Comparison of ENCODE assay signal across 19 cellular contexts in genomic region chr2:211931314-211931713, GRCh38.
DNase-seq lines count a peak whose midpoint lies in the region; ATAC-seq and TF ChIP-seq lines count a peak whose summit lies in the region.
"Had no signal": no experiment of that assay in that cellular context is flagged by ENCODE, and none has a peak within 500 bp of the region (broad histone marks: within the 10 kb centered on the region; RNA-seq: fewer than 3 reads in every experiment).

No MANE protein-coding gene starts in this region.

- DNase-seq in DND-41 (no peak), RWPE2 (ENCODE audit: low spot score) (no peak), uterus (no peak), NCI-H1436 treated with DMSO at 0.1 percent for 48 hours (lab: John Stamatoyannopoulos, UW) (no peak), COR-L47 (lab: John Stamatoyannopoulos, UW) (no peak), endodermal cell (no peak)
- DNase-seq: BE2C, H7, KG1, NCI-H1048, NCI-H1417 treated with DMSO at 0.1 percent for 48 hours, NCI-H187 treated with DMSO at 0.1 percent for 48 hours, NCI-H2107, NCI-H526 treated with DMSO at 0.1 percent for 48 hours had no signal

- H3K4me2 ChIP-seq in DND-41 (ENCODE audit: insufficient read depth, low read length) (no peak overlapping the region), KMS-11 (peak overlapping the region; percentile 99)
- H3K4me2 ChIP-seq: A549 had no signal

- peaks cover 4% of the 10 kb centered on the region for H3K4me1 Mint-ChIP-seq in endodermal cell

- H3K36me3 ChIP-seq in DND-41 (ENCODE audit: insufficient read depth, low read length), result no peaks in the 10 kb centered on the region
- H3K36me3 ChIP-seq in KMS-11 (ENCODE audit: insufficient read depth), result no peaks in the 10 kb centered on the region; the same call in 1 of the 2 replicates
- H3K36me3 ChIP-seq in RWPE2 (ENCODE audit: low read depth), result no peaks in the 10 kb centered on the region
- no peaks in the 10 kb centered on the region for H3K36me3 ChIP-seq in uterus
- no peaks in the 10 kb centered on the region for H3K36me3 ChIP-seq in endodermal cell (ENCODE audit: control insufficient read depth, insufficient read depth, low read length)
- H3K36me3 ChIP-seq: BE2C, SJSA1 had no signal

- WGBS in endodermal cell (ENCODE audit: insufficient coverage in 1 of 2, insufficient read length in 1 of 2), 2 experiments, result 92 to 96% methylated on average over 2 to 3 of the region's 3 CpGs

- no peaks in the 10 kb centered on the region for H3K9me3 Mint-ChIP-seq in endodermal cell

- H3K27me3 Mint-ChIP-seq in endodermal cell (ENCODE audit: insufficient read depth), result no peaks in the 10 kb centered on the region

- H3K4me3 ChIP-seq in DND-41 (ENCODE audit: low read depth in 1 of 2, low read length in 2 of 2) (no peak overlapping the region), KMS-11 (IDR thresholded peaks at IDR 0.05; ENCODE audit: insufficient read depth, low read depth, low read length) (no peak overlapping the region), RWPE2 (ENCODE audit: severe bottlenecking) (no peak overlapping the region), uterus (no peak overlapping the region), endodermal cell (ENCODE audit: low read length) (no peak overlapping the region)
- H3K4me3 ChIP-seq: A549, GM12878, SJSA1 had no signal

- H3K79me2 ChIP-seq in DND-41 (ENCODE audit: insufficient read depth, low read length) (no peaks in the 10 kb centered on the region), KMS-11 (ENCODE audit: insufficient read depth, low read depth) (no peaks in the 10 kb centered on the region)

- no peak for TF ChIP-seq POLR2A in uterus (IDR thresholded peaks at IDR 0.05)

- peaks cover 58% of the 10 kb centered on the region for H3K4me1 ChIP-seq in DND-41 (ENCODE audit: insufficient read depth, low read length)
- peaks cover 40% of the 10 kb centered on the region for H3K4me1 ChIP-seq in KMS-11 (ENCODE audit: low read depth, poor library complexity, severe bottlenecking)
- H3K4me1 ChIP-seq in RWPE2 (ENCODE audit: insufficient read depth, poor library complexity, severe bottlenecking), result no peaks in the 10 kb centered on the region
- no peaks in the 10 kb centered on the region for H3K4me1 ChIP-seq in uterus
- no peaks in the 10 kb centered on the region for H3K4me1 ChIP-seq in endodermal cell (ENCODE audit: control insufficient read depth, insufficient read depth, low read length)
- H3K4me1 ChIP-seq: A549, BE2C, SJSA1 had no signal

- intact Hi-C loops in uterus (cut with DNase I; ENCODE audit: low total_unique reads), result no loop called here

- H3K27ac Mint-ChIP-seq in endodermal cell, result no peak overlapping the region

- H3K9ac ChIP-seq in DND-41 (ENCODE audit: low read depth, low read length), result peak overlapping the region; percentile 37; the same call in 1 of the 2 replicates
- H3K9ac ChIP-seq in KMS-11, result no peak overlapping the region; the same call in 1 of the 2 replicates
- no peak overlapping the region for H3K9ac ChIP-seq in endodermal cell (ENCODE audit: extremely low read depth, low read length, poor library complexity, severe bottlenecking)

- no peak overlapping the region for H3K4me3 Mint-ChIP-seq in endodermal cell

- no peaks in the 10 kb centered on the region for H4K20me1 ChIP-seq in DND-41 (ENCODE audit: insufficient read depth, low read length)
- H4K20me1 ChIP-seq in KMS-11 (ENCODE audit: insufficient read depth), result no peaks in the 10 kb centered on the region

- H2AFZ ChIP-seq in DND-41 (ENCODE audit: low read depth, low read length) (no peak overlapping the region), KMS-11 (ENCODE audit: low read depth) (peak overlapping the region; percentile 63; the same call in 1 of the 2 replicates)

- ATAC-seq in DND-41 (ENCODE audit: insufficient read depth, low read depth) (no peak), RWPE2 (ENCODE audit: low read depth) (peak; percentile 45; the same call in 1 of the 3 replicates), esophagus mucosa (peak; percentile 42)
- ATAC-seq: A549, GM12878 had no signal

- no peak for TF ChIP-seq CTCF in DND-41 (IDR thresholded peaks at IDR 0.05; ENCODE audit: borderline replicate concordance, extremely low read depth, low read length, poor library complexity, severe bottlenecking)
- TF ChIP-seq CTCF in KMS-11 (conservative IDR thresholded peaks at IDR 0.05; ENCODE audit: low read depth, low read length), result no peak
- TF ChIP-seq CTCF in RWPE2 (IDR thresholded peaks at IDR 0.05; ENCODE audit: poor library complexity, severe bottlenecking), result no peak
- no peak for TF ChIP-seq CTCF in uterus (IDR thresholded peaks at IDR 0.05)
- TF ChIP-seq CTCF in endodermal cell (conservative IDR thresholded peaks at IDR 0.05), result no peak

- H3K27me3 ChIP-seq in DND-41 (ENCODE audit: insufficient read depth, low read length, poor library complexity), result no peaks in the 10 kb centered on the region
- H3K27me3 ChIP-seq in KMS-11 (ENCODE audit: insufficient read depth, low read depth), result no peaks in the 10 kb centered on the region
- H3K27me3 ChIP-seq in RWPE2 (ENCODE audit: insufficient read depth, poor library complexity, severe bottlenecking), result peaks cover 6% of the 10 kb centered on the region
- H3K27me3 ChIP-seq in uterus, result no peaks in the 10 kb centered on the region
- H3K27me3 ChIP-seq in endodermal cell (ENCODE audit: control insufficient read depth, insufficient read depth, low read length, poor library complexity, severe bottlenecking), result no peaks in the 10 kb centered on the region
- H3K27me3 ChIP-seq: BE2C, SJSA1 had no signal

- H3K9me3 ChIP-seq in DND-41 (ENCODE audit: insufficient read depth, low read length, severe bottlenecking), result no peaks in the 10 kb centered on the region
- H3K9me3 ChIP-seq in RWPE2 (ENCODE audit: severe bottlenecking), result no peaks in the 10 kb centered on the region
- H3K9me3 ChIP-seq in uterus, result no peaks in the 10 kb centered on the region
- no peaks in the 10 kb centered on the region for H3K9me3 ChIP-seq in endodermal cell (ENCODE audit: control insufficient read depth, low read length)
- H3K9me3 ChIP-seq: A549, BE2C, SJSA1 had no signal

- H3K36me3 Mint-ChIP-seq in endodermal cell (ENCODE audit: low read depth), result no peaks in the 10 kb centered on the region

- H3K27ac ChIP-seq in DND-41 (ENCODE audit: low read length) (peak overlapping the region; percentile 59), KMS-11 (peak overlapping the region; percentile 94), RWPE2 (ENCODE audit: poor library complexity, severe bottlenecking) (no peak overlapping the region), uterus (no peak overlapping the region), endodermal cell (ENCODE audit: low read depth, low read length) (no peak overlapping the region)
- H3K27ac ChIP-seq: A549, SJSA1 had no signal

Comparison
In these comparisons a context has a peak if more than half of its experiments do, and no peak if none do; other contexts are left out.
1. H3K27ac ChIP-seq: peak in DND-41 (single experiment) and KMS-11 (single experiment); none in RWPE2 (single experiment), uterus (0 of 2) and endodermal cell (single experiment).